9 cellular contexts compared by ENCODE assay signal in the genomic region with DNA sequence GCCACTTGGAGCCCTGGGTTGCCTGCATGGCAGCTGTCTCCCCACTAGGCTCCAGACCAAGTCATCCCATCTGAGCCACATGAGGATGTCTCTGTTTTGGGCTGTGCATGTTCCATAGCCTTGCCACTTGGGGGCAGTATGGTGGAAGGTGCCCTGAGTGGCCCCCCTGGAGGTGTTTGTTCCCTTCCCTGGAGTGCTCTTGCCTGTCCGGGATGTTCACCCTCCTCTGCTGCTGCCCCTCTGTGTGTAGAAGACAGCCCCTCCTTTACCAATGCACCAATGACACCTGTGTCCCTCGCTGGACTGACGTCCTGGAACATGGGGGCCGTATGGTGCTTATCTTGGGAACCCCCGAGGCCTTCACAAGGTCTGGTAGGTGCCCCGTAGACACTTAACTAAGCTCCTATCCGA.
DNase-seq lines count a peak whose midpoint lies in the region; ATAC-seq and TF ChIP-seq lines count a peak whose summit lies in the region.
"Had no signal": no experiment of that assay in that cellular context is flagged by ENCODE, and none has a peak within 500 bp of the region (broad histone marks: within the 10 kb centered on the region; RNA-seq: fewer than 3 reads in every experiment).

No MANE protein-coding gene starts in this region.

- no peak overlapping the region for H3K14ac ChIP-seq in trophoblast cell (ENCODE audit: low read length)

- peak; percentile 18 to 49 for ATAC-seq in activated naive CD4-positive, alpha-beta T cell treated with anti-CD3 and anti-CD28 coated beads, Interleukin-2, amount 50 U/mL, for 72 hours
- peak; percentile 61 for ATAC-seq in HG03565 (IDR thresholded peaks at IDR 0.05; ENCODE audit: unreplicated experiment)
- ATAC-seq in stimulated activated naive B cell treated with anti-CD40 and anti-IgM and Interleukin-4, amounts not matched to agents 10 μg/mL and 1 μg/mL and 100 μg/mL, for 72 hours (replicated peaks), result peak; percentile 54 to 56

- no peaks in the 10 kb centered on the region for H3K36me3 Mint-ChIP-seq in activated naive CD4-positive, alpha-beta T cell treated with anti-CD3 and anti-CD28 coated beads, Interleukin-2, amount 50 U/mL, for 72 hours
- H3K36me3 Mint-ChIP-seq in stimulated activated naive B cell treated with anti-CD40 and anti-IgM and Interleukin-4, amounts not matched to agents 10 μg/mL and 1 μg/mL and 100 μg/mL, for 72 hours, result peaks cover 20 to 47% of the 10 kb centered on the region in 2 donors

- no peaks in the 10 kb centered on the region for H3K9me3 ChIP-seq in mammary epithelial cell (replicated peaks; ENCODE audit: insufficient read depth, low read length)
- no peaks in the 10 kb centered on the region for H3K9me3 ChIP-seq in trophoblast cell (ENCODE audit: insufficient read depth, low read depth, low read length)

- dilution Hi-C loops in mammary epithelial cell (cut with HindIII; ENCODE audit: low sequenced_read_pairs), result no loop called here

- H4K91ac ChIP-seq in trophoblast cell (ENCODE audit: low read depth, low read length), result no peak overlapping the region

- no peak overlapping the region for H2BK12ac ChIP-seq in trophoblast cell (ENCODE audit: low read length)

- H3K23ac ChIP-seq in trophoblast cell (ENCODE audit: low read length), result no peak overlapping the region

- no peak overlapping the region for H2AFZ ChIP-seq in mammary epithelial cell (ENCODE audit: low read depth, low read length)
- H2AFZ ChIP-seq in trophoblast cell (ENCODE audit: insufficient read depth, low read length, poor library complexity), result no peak overlapping the region

- intact Hi-C loops in mammary epithelial cell (cut with micrococcal nuclease), result no loop called here

- H3K27ac Mint-ChIP-seq in activated naive CD4-positive, alpha-beta T cell treated with anti-CD3 and anti-CD28 coated beads, Interleukin-2, amount 50 U/mL, for 72 hours, result no peak overlapping the region
- peak overlapping the region; percentile 69 for H3K27ac Mint-ChIP-seq in stimulated activated naive B cell treated with anti-CD40 and anti-IgM and Interleukin-4, amounts not matched to agents 10 μg/mL and 1 μg/mL and 100 μg/mL, for 72 hours

- no peaks in the 10 kb centered on the region for H3K27me3 Mint-ChIP-seq in stimulated activated naive B cell treated with anti-CD40 and anti-IgM and Interleukin-4, amounts not matched to agents 10 μg/mL and 1 μg/mL and 100 μg/mL, for 72 hours
- H3K27me3 Mint-ChIP-seq: central memory CD8-positive, alpha-beta T cell had no signal

- H3K36me3 ChIP-seq in mammary epithelial cell (ENCODE audit: insufficient read depth, low read length) (no peaks in the 10 kb centered on the region), trophoblast cell (ENCODE audit: control insufficient read depth in 1 of 2, insufficient read depth in 2 of 2, low read length in 2 of 2) (no peaks in the 10 kb centered on the region)

- in situ Hi-C loops in mammary epithelial cell (cut with MboI; ENCODE audit: low sequenced_read_pairs in 2 of 2), result no loop called here

- CTCF ChIA-PET in mammary epithelial cell (lab: Charles Lee; ENCODE audit: low non-redundant PET), result no interaction called here

- H3K9me3 Mint-ChIP-seq in activated naive CD4-positive, alpha-beta T cell treated with anti-CD3 and anti-CD28 coated beads, Interleukin-2, amount 50 U/mL, for 72 hours, result no peaks in the 10 kb centered on the region
- H3K9me3 Mint-ChIP-seq in stimulated activated naive B cell treated with anti-CD40 and anti-IgM and Interleukin-4, amounts not matched to agents 10 μg/mL and 1 μg/mL and 100 μg/mL, for 72 hours, result no peaks in the 10 kb centered on the region
- H3K9me3 Mint-ChIP-seq: central memory CD8-positive, alpha-beta T cell had no signal

- H2BK5ac ChIP-seq in trophoblast cell (ENCODE audit: low read depth, low read length, poor library complexity), result no peak overlapping the region

- DNase-seq in activated naive CD4-positive, alpha-beta T cell treated with anti-CD3 and anti-CD28 coated beads, Interleukin-2, amount 50 U/mL, for 72 hours (ENCODE audit: low spot score in 2 of 2), result no peak
- DNase-seq in activated naive CD4-positive, alpha-beta T cell (lab: John Stamatoyannopoulos, UW), result no peak
- DNase-seq in mammary epithelial cell (no peak), trophoblast cell (no peak), dedifferentiated amniotic fluid mesenchymal stem cell (ENCODE audit: extremely low spot score) (no peak), putamen (ENCODE audit: low spot score) (no peak)
- no peak for DNase-seq in stimulated activated naive B cell treated with anti-CD40 and anti-IgM and Interleukin-4, amounts not matched to agents 10 μg/mL and 1 μg/mL and 100 μg/mL, for 72 hours

- no peak overlapping the region for H2AK5ac ChIP-seq in trophoblast cell (ENCODE audit: low read length)

- no TSS peak for BruUV-seq in mammary epithelial cell (replicated peaks; lab: Mats Ljungman, UMichigan)

- peaks cover 5 to 8% of the 10 kb centered on the region in 2 donors for H3K4me1 Mint-ChIP-seq in stimulated activated naive B cell treated with anti-CD40 and anti-IgM and Interleukin-4, amounts not matched to agents 10 μg/mL and 1 μg/mL and 100 μg/mL, for 72 hours

- H3K9ac ChIP-seq in mammary epithelial cell (ENCODE audit: insufficient read depth, low read length), result no peak overlapping the region
- no peak overlapping the region for H3K9ac ChIP-seq in trophoblast cell (ENCODE audit: low read length)

- 76% methylated on average over 6 of the region's 7 CpGs for WGBS in mammary epithelial cell (ENCODE audit: low coverage, missing lambda C conversion rate)
- WGBS in trophoblast cell (ENCODE audit: extremely low coverage, insufficient coverage, insufficient read length), result no CpG with 5 or more reads among the region's 7 CpGs

- peak; percentile 28 to 44 for TF ChIP-seq CTCF in mammary epithelial cell (conservative IDR thresholded peaks at IDR 0.05 in 1 of 2, IDR thresholded peaks at IDR 0.05 in 1 of 2; ENCODE audit: extremely low read depth in 1 of 2, insufficient read depth in 1 of 2, low read depth in 1 of 2, low read length in 2 of 2)

- H3K4me3 Mint-ChIP-seq in stimulated activated naive B cell treated with anti-CD40 and anti-IgM and Interleukin-4, amounts not matched to agents 10 μg/mL and 1 μg/mL and 100 μg/mL, for 72 hours, result no peak overlapping the region
- H3K4me3 Mint-ChIP-seq: central memory CD8-positive, alpha-beta T cell had no signal

- no peaks in the 10 kb centered on the region for H3K79me1 ChIP-seq in trophoblast cell (ENCODE audit: low read length)

- H3K4me1 ChIP-seq in mammary epithelial cell (ENCODE audit: insufficient read depth, low read length) (no peaks in the 10 kb centered on the region), trophoblast cell (ENCODE audit: control insufficient read depth in 1 of 2, insufficient read depth in 2 of 2, low read length in 2 of 2) (no peaks in the 10 kb centered on the region)

- H3K4me3 ChIP-seq in mammary epithelial cell (replicated peaks in 1 of 3; ENCODE audit: insufficient read depth in 1 of 3, low read depth in 2 of 3, low read length in 3 of 3), result no peak overlapping the region
- no peak overlapping the region for H3K4me3 ChIP-seq in trophoblast cell (ENCODE audit: low read depth, low read length)

- H4K12ac ChIP-seq in trophoblast cell (ENCODE audit: low read depth, low read length), result no peak overlapping the region

- H3K27ac ChIP-seq in mammary epithelial cell (ENCODE audit: insufficient read depth, low read depth, low read length), result no peak overlapping the region
- H3K27ac ChIP-seq in trophoblast cell (ENCODE audit: low read depth, low read length), result no peak overlapping the region

- H3K27me3 ChIP-seq in mammary epithelial cell (ENCODE audit: insufficient read depth, low read length), result no peaks in the 10 kb centered on the region
- H3K27me3 ChIP-seq in trophoblast cell (ENCODE audit: insufficient read depth, low read length), result no peaks in the 10 kb centered on the region

- no peak overlapping the region for H2BK120ac ChIP-seq in trophoblast cell (ENCODE audit: insufficient read depth, low read length, poor library complexity)

- H3K18ac ChIP-seq in trophoblast cell (ENCODE audit: low read length), result no peak overlapping the region

- H4K20me1 ChIP-seq in mammary epithelial cell (ENCODE audit: insufficient read depth, low read length), result no peaks in the 10 kb centered on the region

- no peak overlapping the region for H3K4ac ChIP-seq in trophoblast cell (ENCODE audit: low read depth, low read length)

- no peak overlapping the region for H4K8ac ChIP-seq in trophoblast cell (ENCODE audit: low read depth, low read length)

- H3K79me2 ChIP-seq in mammary epithelial cell (ENCODE audit: insufficient read depth, low read length) (no peaks in the 10 kb centered on the region), trophoblast cell (ENCODE audit: control insufficient read depth, insufficient read depth, low read length, poor library complexity) (no peaks in the 10 kb centered on the region)

- H3K4me2 ChIP-seq in mammary epithelial cell (ENCODE audit: insufficient read depth, low read depth, low read length), result no peak overlapping the region
- H3K4me2 ChIP-seq in trophoblast cell (ENCODE audit: low read length), result no peak overlapping the region
